Comparison of ENCODE assay signal across 1 cellular context in the genomic region with DNA sequence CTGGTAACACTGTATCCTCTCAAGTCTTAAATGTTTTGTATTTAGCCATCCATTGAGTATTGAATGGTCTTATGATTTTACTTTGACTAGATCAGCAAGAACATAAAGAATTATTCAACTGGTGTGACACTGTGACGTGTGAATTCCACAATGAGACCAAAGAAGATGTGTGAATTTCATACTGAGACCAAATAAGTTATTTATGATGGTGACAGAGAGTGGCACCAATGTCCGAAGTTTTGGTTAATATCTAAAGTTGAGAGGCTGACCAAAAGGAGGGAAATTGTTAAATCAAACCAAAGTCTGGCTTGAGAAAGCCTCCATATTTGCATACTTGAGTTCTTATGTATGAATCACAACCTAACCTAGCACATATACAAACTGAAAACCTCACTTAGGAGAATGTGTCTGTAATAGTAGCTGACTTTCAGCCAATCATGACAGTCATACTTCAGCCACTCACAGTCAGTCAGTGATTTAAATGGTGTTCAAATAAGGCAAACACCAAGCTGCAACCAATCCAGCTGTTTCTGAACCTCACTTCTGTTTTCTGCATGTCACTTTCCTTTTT.
TF ChIP-seq lines count a peak whose summit lies in the region.

No MANE protein-coding gene starts in this region.

TF ChIP-seq in HepG2, 621 proteins besides CTCF, POLR2A, EP300 and RAD21:
- TF ChIP-seq ZNF335 (CRISPR knock-in tag; IDR thresholded peaks at IDR 0.05) (no peak), CREB1 (IDR thresholded peaks at IDR 0.05) (0 out of 2 replicates have a peak, but pooled peaks have one; percentile 34), CREB1 (CRISPR knock-in tag; IDR thresholded peaks at IDR 0.05) (no peak), ZNF704 (CRISPR knock-in tag; IDR thresholded peaks at IDR 0.05; ENCODE audit: borderline replicate concordance) (no peak), BRD4 (CRISPR knock-in tag; IDR thresholded peaks at IDR 0.05) (no peak), HNF4G (IDR thresholded peaks at IDR 0.05; ENCODE audit: borderline replicate concordance, low read depth, low read length) (no peak), HNF4G (CRISPR knock-in tag; IDR thresholded peaks at IDR 0.05; ENCODE audit: borderline replicate concordance, low read depth) (no peak)
